Comparison of ENCODE assay signal across 11 cellular contexts in the genomic region with DNA sequence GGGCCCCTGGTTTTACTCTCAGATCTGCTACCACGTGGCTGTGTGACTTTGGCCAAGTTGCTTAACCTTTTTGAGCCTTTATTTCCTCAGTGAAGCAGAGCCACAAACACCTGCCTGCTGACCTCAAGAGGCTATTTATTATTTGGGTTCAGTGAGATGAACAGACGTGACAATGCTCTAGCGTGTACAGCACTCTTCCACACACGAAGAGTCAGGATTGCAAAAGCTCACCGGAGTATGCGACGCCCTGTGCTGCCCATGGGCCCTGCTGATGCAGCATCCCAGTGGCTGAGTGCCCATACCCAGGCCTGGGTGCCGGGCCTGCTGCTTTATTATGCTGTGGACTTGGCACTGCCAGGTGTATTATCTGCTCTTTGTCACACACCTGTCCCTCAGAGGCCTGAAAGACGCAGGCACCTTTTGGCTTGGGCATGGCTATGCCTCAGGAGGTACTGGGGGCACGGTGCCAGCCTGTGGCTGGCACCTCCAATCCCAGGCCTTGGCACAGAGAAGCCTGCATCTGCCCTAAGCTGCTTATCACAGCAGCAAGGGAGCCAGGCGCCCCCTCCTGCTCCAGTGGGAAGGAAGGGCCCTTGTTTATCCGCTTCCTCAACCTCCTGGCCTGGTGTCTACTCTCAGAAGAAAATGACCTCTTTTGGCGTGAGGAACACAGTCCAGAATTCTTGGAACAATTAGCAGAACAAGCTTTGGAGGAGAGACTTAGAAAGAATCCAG. TPM values are rescaled to one million over a fixed set of nuclear protein-coding genes. Genes with fewer than 3 reads are reported as not detected.
DNase-seq lines count a peak whose midpoint lies in the region; ATAC-seq and TF ChIP-seq lines count a peak whose summit lies in the region.
"Had no signal": no experiment of that assay in that cellular context is flagged by ENCODE, and none has a peak within 500 bp of the region (broad histone marks: within the 10 kb centered on the region; RNA-seq: fewer than 3 reads in every experiment).

No MANE protein-coding gene starts in this region.

- no peaks in the 10 kb centered on the region for H3K36me3 Mint-ChIP-seq in T-helper 17 cell (ENCODE audit: low read depth)

- H3K9me3 ChIP-seq in T-helper 17 cell (ENCODE audit: control insufficient read depth, low read length, poor library complexity, severe bottlenecking) = no peaks in the 10 kb centered on the region
- H3K9me3 ChIP-seq in left ventricle myocardium inferior (replicated peaks) = no peaks in the 10 kb centered on the region
- H3K9me3 ChIP-seq in sigmoid colon = no peaks in the 10 kb centered on the region
- H3K9me3 ChIP-seq: HAP-1 had no signal

- peak overlapping the region; percentile 72 for H3K27ac ChIP-seq in left ventricle myocardium inferior (replicated peaks)
- peak overlapping the region; percentile 34 to 76 (median 64) for H3K27ac ChIP-seq in sigmoid colon

- peaks cover 25% of the 10 kb centered on the region for H3K4me1 Mint-ChIP-seq in T-helper 17 cell

- ATAC-seq in T-helper 17 cell (no peak), HG03196 (IDR thresholded peaks at IDR 0.05; ENCODE audit: unreplicated experiment) (no peak)

- no peak for TF ChIP-seq EP300 in sigmoid colon (IDR thresholded peaks at IDR 0.05)

- no peak for TF ChIP-seq CTCF in left ventricle myocardium inferior (IDR thresholded peaks at IDR 0.05; ENCODE audit: borderline replicate concordance)
- no peak for TF ChIP-seq CTCF in sigmoid colon (IDR thresholded peaks at IDR 0.05)

- no peaks in the 10 kb centered on the region for H3K27me3 Mint-ChIP-seq in T-helper 17 cell

- intact Hi-C loops in left ventricle myocardium inferior (cut with micrococcal nuclease) = no loop called here
- intact Hi-C loops in sigmoid colon (cut with DNase I) = no loop called here

- peaks cover 11% of the 10 kb centered on the region for H3K27me3 ChIP-seq in left ventricle myocardium inferior (ENCODE audit: low read depth)
- no peaks in the 10 kb centered on the region for H3K27me3 ChIP-seq in sigmoid colon

- H3K27ac Mint-ChIP-seq in T-helper 17 cell = peak overlapping the region; percentile 85

- H3K36me3 ChIP-seq in left ventricle myocardium inferior = no peaks in the 10 kb centered on the region
- peaks cover 0 to 16% (median 0%) of the 10 kb centered on the region in 4 donors for H3K36me3 ChIP-seq in sigmoid colon
- H3K36me3 ChIP-seq: HAP-1 had no signal

- no peak for TF ChIP-seq POLR2A in sigmoid colon (IDR thresholded peaks at IDR 0.05)

- no peak overlapping the region for H3K4me3 Mint-ChIP-seq in T-helper 17 cell

- H3K4me1 ChIP-seq in left ventricle myocardium inferior (peaks cover 38% of the 10 kb centered on the region), sigmoid colon (peaks cover 0 to 48% (median 28%) of the 10 kb centered on the region in 4 donors)
- H3K4me1 ChIP-seq: HAP-1 had no signal

- DNase-seq in DMS79 (lab: John Stamatoyannopoulos, UW) = peak; percentile 69
- DNase-seq in T-helper 17 cell = no peak
- DNase-seq in left ventricle myocardium inferior = no peak
- peak; percentile 78 for DNase-seq in sigmoid colon
- no peak for DNase-seq in T-helper 1 cell
- DNase-seq in activated T-cell treated with anti-CD3 and anti-CD28 coated beads for 4 hours = no peak
- no peak for DNase-seq in activated CD4-positive, alpha-beta T cell treated with anti-CD3 and anti-CD28 coated beads, Interleukin-2, amount 50 U/mL, for 1 hour
- DNase-seq: activated T-cell treated with anti-CD3 and anti-CD28 coated beads, Interleukin-2, amount 50 U/mL, for 1 hour; islet precursor cell had no signal

- WGBS in sigmoid colon, 2 donors = 23 to 69% methylated on average over 13 of the region's 13 CpGs

- no peak overlapping the region for H3K4me3 ChIP-seq in left ventricle myocardium inferior
- no peak overlapping the region for H3K4me3 ChIP-seq in sigmoid colon
- H3K4me3 ChIP-seq: HAP-1 had no signal

RNA-seq across cellular contexts. Expression of a gene that starts 22.3 kb away (rescaled TPM):
- total RNA-seq in T-helper 17 cell = 100 to 1,000 TPM; 178 to 214 TPM
- 4.1 TPM for total RNA-seq in left ventricle myocardium inferior
- total RNA-seq in sigmoid colon = 10 to 100 TPM; 12.1 to 49.2 (median 36.5) TPM
- polyA plus RNA-seq in sigmoid colon = 10 to 100 TPM; 24.9 to 41.6 (median 28.2) TPM

RNA-seq across cellular contexts. Expression of a gene that starts 57.9 kb away (rescaled TPM):
- total RNA-seq in T-helper 17 cell (1 to 10 TPM; 3.7 to 6.6 TPM), left ventricle myocardium inferior (62.5 TPM), sigmoid colon (100 to 1,000 TPM in 2 of 4 donors, 10 to 100 TPM in 2; 91.8 to 253 (median 103) TPM)
- 10 to 100 TPM in 2 of 3 donors, 1 to 10 TPM in 1; 3.0 to 25.8 (median 19.5) TPM for polyA plus RNA-seq in sigmoid colon

Comparison
In these comparisons a context has a peak if more than half of its experiments do, and no peak if none do; other contexts are left out.
1. DNase-seq: peak in DMS79 (single experiment) and sigmoid colon (single experiment); none in T-helper 17 cell (0 of 3), left ventricle myocardium inferior (single experiment), T-helper 1 cell (0 of 5), activated T-cell treated with anti-CD3 and anti-CD28 coated beads for 4 hours (single experiment) and activated CD4-positive, alpha-beta T cell treated with anti-CD3 and anti-CD28 coated beads, Interleukin-2, amount 50 U/mL, for 1 hour (single experiment).